Comparison of ENCODE assay signal across 8 cellular contexts in genomic region chr10:60816624-60817023, GRCh38.
DNase-seq lines count a peak whose midpoint lies in the region; ATAC-seq lines count a peak whose summit lies in the region.

No MANE protein-coding gene starts in this region.

- no peaks in the 10 kb centered on the region for H3K27me3 Mint-ChIP-seq in stimulated activated naive B cell treated with anti-CD40 and anti-IgM and Interleukin-4, amounts not matched to agents 10 μg/mL and 1 μg/mL and 100 μg/mL, for 72 hours

- H3K4me1 Mint-ChIP-seq in stimulated activated naive B cell treated with anti-CD40 and anti-IgM and Interleukin-4, amounts not matched to agents 10 μg/mL and 1 μg/mL and 100 μg/mL, for 72 hours = peaks cover 2 to 8% of the 10 kb centered on the region in 2 donors

- peak; percentile 5 for DNase-seq in stimulated activated CD4-positive, alpha-beta T cell treated with anti-CD3 and anti-CD28 coated beads, Interleukin-1b, Interleukin-23, amount 100 ng/mL, for 48 hours
- no peak for DNase-seq in stimulated activated CD4-positive, alpha-beta T cell treated with anti-CD3 and anti-CD28 coated beads, Interleukin-12 subunit alpha, Interleukin-12 subunit beta, amount 100 ng/mL, for 4 hours
- DNase-seq in KBM-7 (peak; percentile 79), RKO (ENCODE audit: low spot score) (peak; percentile 78), islet precursor cell (peak; percentile 65)
- DNase-seq in central memory CD4-positive, alpha-beta T cell = peak; percentile 24
- peak; percentile 22 for DNase-seq in stimulated activated naive B cell treated with anti-CD40 and anti-IgM and Interleukin-4, amounts not matched to agents 10 μg/mL and 1 μg/mL and 100 μg/mL, for 72 hours

- no peaks in the 10 kb centered on the region for H3K36me3 Mint-ChIP-seq in stimulated activated naive B cell treated with anti-CD40 and anti-IgM and Interleukin-4, amounts not matched to agents 10 μg/mL and 1 μg/mL and 100 μg/mL, for 72 hours

- ATAC-seq in GM21737 (IDR thresholded peaks at IDR 0.05; ENCODE audit: unreplicated experiment) = peak; percentile 73
- peak; percentile 90 to 92 for ATAC-seq in stimulated activated naive B cell treated with anti-CD40 and anti-IgM and Interleukin-4, amounts not matched to agents 10 μg/mL and 1 μg/mL and 100 μg/mL, for 72 hours (replicated peaks)

- no peaks in the 10 kb centered on the region for H3K9me3 Mint-ChIP-seq in stimulated activated naive B cell treated with anti-CD40 and anti-IgM and Interleukin-4, amounts not matched to agents 10 μg/mL and 1 μg/mL and 100 μg/mL, for 72 hours

- in situ Hi-C loops in KBM-7 (cut with MboI; ENCODE audit: low pct_unique_long_range_greater_than_20kb, low sequenced_read_pairs) = loop anchor here (25.0 kb wide), 1 partner anchor 146 kb away; no protein-coding TSS in a partner anchor

- no peak overlapping the region for H3K4me3 Mint-ChIP-seq in stimulated activated naive B cell treated with anti-CD40 and anti-IgM and Interleukin-4, amounts not matched to agents 10 μg/mL and 1 μg/mL and 100 μg/mL, for 72 hours

- H3K27ac Mint-ChIP-seq in stimulated activated naive B cell treated with anti-CD40 and anti-IgM and Interleukin-4, amounts not matched to agents 10 μg/mL and 1 μg/mL and 100 μg/mL, for 72 hours = no peak overlapping the region
